28 cellular contexts compared by ENCODE assay signal in genomic region chr3:48280883-48281282, GRCh38. TPM values are rescaled to one million over a fixed set of nuclear protein-coding genes. Genes with fewer than 3 reads are reported as not detected.
"Had no signal": no experiment of that assay in that cellular context is flagged by ENCODE, and none has a peak within 500 bp of the region (broad histone marks: within the 10 kb centered on the region; RNA-seq: fewer than 3 reads in every experiment).

No MANE protein-coding gene starts in this region.

- H3K9me3 ChIP-seq: esophagus squamous epithelium, neutrophil, right atrium auricular region, sigmoid colon, testis, tibial nerve, upper lobe of right lung, vagina had no signal

- H3K36me3 ChIP-seq: esophagus squamous epithelium, neutrophil, right atrium auricular region, sigmoid colon, tibial nerve, upper lobe of right lung, vagina had no signal

- DNase-seq: esophagus squamous epithelium; foreskin keratinocyte; hippocampal formation; left colon; naive thymus-derived CD4-positive, alpha-beta T cell; nephron progenitor cell; posterior cingulate gyrus; sigmoid colon; stimulated activated CD4-positive, alpha-beta T cell treated with anti-CD3 and anti-CD28 coated beads, Interleukin-2, amount 100 ng/mL, for 24 hours; stimulated activated CD4-positive, alpha-beta T cell treated with anti-CD3 and anti-CD28 coated beads, Interleukin-4, amount 100 ng/mL, for 4 hours; stimulated activated naive B cell treated with anti-CD40 and anti-IgM and Interleukin-4, amounts not matched to agents 10 μg/mL and 1 μg/mL and 100 μg/mL, for 72 hours; stimulated activated naive CD8-positive, alpha-beta T cell treated with anti-CD3 and anti-CD28 coated beads, Interleukin-15, amount 100 ng/mL, for 72 hours; testis; upper lobe of right lung had no signal

- H3K4me1 ChIP-seq: esophagus squamous epithelium, right atrium auricular region, testis, tibial nerve, upper lobe of right lung had no signal

- H3K4me3 ChIP-seq: esophagus squamous epithelium, right atrium auricular region, sigmoid colon, skin epidermis, testis, tibial nerve, upper lobe of right lung, vagina had no signal

- ATAC-seq: foreskin keratinocyte; left colon; naive thymus-derived CD4-positive, alpha-beta T cell; stimulated activated naive CD8-positive, alpha-beta T cell treated with anti-CD3 and anti-CD28 coated beads, Interleukin-15, amount 100 ng/mL, for 72 hours; upper lobe of right lung had no signal

- H3K27me3 ChIP-seq: esophagus squamous epithelium, foreskin keratinocyte, neutrophil, right atrium auricular region, sigmoid colon, testis, tibial nerve, upper lobe of right lung, vagina had no signal

RNA-seq across cellular contexts. Expression of gene SPINK8, which starts 52.6 kb away (rescaled TPM):
- total RNA-seq: epithelial cell of proximal tubule; esophagus squamous epithelium; foreskin keratinocyte; kidney epithelial cell; left colon; liver; lung microvascular endothelial cell; mesenteric fat pad; mononuclear cell; naive thymus-derived CD4-positive, alpha-beta T cell; osteoblast; pulmonary artery endothelial cell; right atrium auricular region; sigmoid colon; subcutaneous adipose tissue; testis; tibial nerve; upper lobe of right lung; vagina had no signal

RNA-seq across cellular contexts. Expression of gene CAMP, which starts 57.6 kb away (rescaled TPM):
- total RNA-seq: epithelial cell of proximal tubule, foreskin keratinocyte, kidney epithelial cell, lung microvascular endothelial cell, mononuclear cell, osteoblast, pulmonary artery endothelial cell, upper lobe of right lung, vagina had no signal
